Comparison of ENCODE assay signal across 8 cellular contexts in genomic region chr15:85689729-85690128, GRCh38.
DNase-seq lines count a peak whose midpoint lies in the region; ATAC-seq and TF ChIP-seq lines count a peak whose summit lies in the region.

No MANE protein-coding gene starts in this region.

- intact Hi-C loops in Calu3 (cut with micrococcal nuclease; ENCODE audit: unreplicated experiment), result no loop called here

- no peaks in the 10 kb centered on the region for H3K27me3 Mint-ChIP-seq in stimulated activated memory B cell treated with anti-CD40 and anti-IgM and Interleukin-4, amounts not matched to agents 10 μg/mL and 1 μg/mL and 100 μg/mL, for 72 hours
- H3K27me3 Mint-ChIP-seq in Calu3 (ENCODE audit: unreplicated experiment), result no peaks in the 10 kb centered on the region

- peaks cover 37% of the 10 kb centered on the region for H3K36me3 Mint-ChIP-seq in stimulated activated memory B cell treated with anti-CD40 and anti-IgM and Interleukin-4, amounts not matched to agents 10 μg/mL and 1 μg/mL and 100 μg/mL, for 72 hours
- peaks cover 24% of the 10 kb centered on the region for H3K36me3 Mint-ChIP-seq in Calu3 (ENCODE audit: insufficient read depth, unreplicated experiment)

- H3K4me1 Mint-ChIP-seq in stimulated activated memory B cell treated with anti-CD40 and anti-IgM and Interleukin-4, amounts not matched to agents 10 μg/mL and 1 μg/mL and 100 μg/mL, for 72 hours, result peaks cover 78% of the 10 kb centered on the region
- H3K4me1 Mint-ChIP-seq in Calu3 (ENCODE audit: low read depth, unreplicated experiment), result no peaks in the 10 kb centered on the region

- peak overlapping the region; percentile 97 for H3K27ac Mint-ChIP-seq in stimulated activated memory B cell treated with anti-CD40 and anti-IgM and Interleukin-4, amounts not matched to agents 10 μg/mL and 1 μg/mL and 100 μg/mL, for 72 hours
- no peak overlapping the region for H3K27ac Mint-ChIP-seq in Calu3 (ENCODE audit: unreplicated experiment)

- H3K27ac ChIP-seq in lung (ENCODE audit: low read depth in 1 of 2, low read length in 1 of 2), result peak overlapping the region; percentile 43 to 95

- WGBS in lung, 2 donors, result 1 to 10% methylated on average over 9 of the region's 9 CpGs

- BruUV-seq in Calu3 (replicated peaks; lab: Mats Ljungman, UMichigan), result no TSS peak

- peak; percentile 87 for DNase-seq in choroid plexus epithelial cell (ENCODE audit: low read depth)
- peak; percentile 45 for DNase-seq in lung (ENCODE audit: low spot score)
- DNase-seq in cerebellar cortex (ENCODE audit: low spot score), result no peak
- DNase-seq in Calu3, result no peak

- H3K9me3 Mint-ChIP-seq in stimulated activated memory B cell treated with anti-CD40 and anti-IgM and Interleukin-4, amounts not matched to agents 10 μg/mL and 1 μg/mL and 100 μg/mL, for 72 hours, result no peaks in the 10 kb centered on the region
- no peaks in the 10 kb centered on the region for H3K9me3 Mint-ChIP-seq in Calu3 (ENCODE audit: low read depth, unreplicated experiment)

- H3K4me3 Mint-ChIP-seq in stimulated activated memory B cell treated with anti-CD40 and anti-IgM and Interleukin-4, amounts not matched to agents 10 μg/mL and 1 μg/mL and 100 μg/mL, for 72 hours, result peak overlapping the region; percentile 97
- H3K4me3 Mint-ChIP-seq in Calu3 (ENCODE audit: low read depth, unreplicated experiment), result no peak overlapping the region

- TF ChIP-seq CTCF in WI38 (IDR thresholded peaks at IDR 0.05; ENCODE audit: low read depth, low read length) (no peak), choroid plexus epithelial cell (conservative IDR thresholded peaks at IDR 0.05; ENCODE audit: low read depth, low read length) (no peak), lung (IDR thresholded peaks at IDR 0.05; ENCODE audit: control extremely low read depth, extremely low read depth) (no peak), Calu3 (IDR thresholded peaks at IDR 0.05; ENCODE audit: unreplicated experiment) (no peak)

- H3K27me3 ChIP-seq in lung (ENCODE audit: control insufficient read depth, insufficient read depth), result no peaks in the 10 kb centered on the region

- H3K4me3 ChIP-seq in WI38 (ENCODE audit: low read depth, low read length) (peak overlapping the region; percentile 19), choroid plexus epithelial cell (ENCODE audit: low read depth, low read length) (peak overlapping the region; percentile 55), lung (peak overlapping the region; percentile 3)

- H3K9me3 ChIP-seq in lung (ENCODE audit: control insufficient read depth in 2 of 2, insufficient read depth in 1 of 2, low read length in 1 of 2), result no peaks in the 10 kb centered on the region

- peaks cover 16 to 21% of the 10 kb centered on the region in 2 donors for H3K36me3 ChIP-seq in lung (ENCODE audit: control insufficient read depth in 2 of 2, insufficient read depth in 2 of 2, low read length in 2 of 2)

- H3K4me1 ChIP-seq in lung (ENCODE audit: control insufficient read depth in 2 of 2, insufficient read depth in 2 of 2, low read length in 2 of 2), result peaks cover 11 to 31% of the 10 kb centered on the region in 2 donors

- CTCF ChIA-PET in Calu3 (lab: Charles Lee), result no interaction called here

- ATAC-seq in GM18517 (IDR thresholded peaks at IDR 0.05; ENCODE audit: unreplicated experiment) (peak; percentile 28), HG03097 (IDR thresholded peaks at IDR 0.05; ENCODE audit: low FRiP score, unreplicated experiment) (peak; percentile 19), lung (ENCODE audit: insufficient read depth, low FRiP score) (peak; percentile 71)
- ATAC-seq in stimulated activated memory B cell treated with anti-CD40 and anti-IgM and Interleukin-4, amounts not matched to agents 10 μg/mL and 1 μg/mL and 100 μg/mL, for 72 hours, result peak; percentile 76

Comparison
In these comparisons a context has a peak if more than half of its experiments do, and no peak if none do; other contexts are left out.
1. ATAC-seq: peak in every context shown above with its lines; median percentile 76 in stimulated activated memory B cell treated with anti-CD40 and anti-IgM and Interleukin-4, amounts not matched to agents 10 μg/mL and 1 μg/mL and 100 μg/mL, for 72 hours; 71 in lung; 28 in GM18517; 19 in HG03097.
2. H3K4me3 ChIP-seq: peak in every context shown above with its lines; median percentile 55 in choroid plexus epithelial cell; 19 in WI38; 3 in lung.
3. DNase-seq: peak in choroid plexus epithelial cell (single experiment) and lung (single experiment); none in cerebellar cortex (single experiment) and Calu3 (single experiment).